15 cellular contexts compared by ENCODE assay signal in genomic region chr2:191618789-191619185, GRCh38. TPM values are rescaled to one million over a fixed set of nuclear protein-coding genes. Genes with fewer than 3 reads are reported as not detected.
DNase-seq lines count a peak whose midpoint lies in the region; ATAC-seq and TF ChIP-seq lines count a peak whose summit lies in the region.
"Had no signal": no experiment of that assay in that cellular context is flagged by ENCODE, and none has a peak within 500 bp of the region (broad histone marks: within the 10 kb centered on the region; RNA-seq: fewer than 3 reads in every experiment).

No MANE protein-coding gene starts in this region.

- peaks cover 59% of the 10 kb centered on the region for H3K4me1 Mint-ChIP-seq in activated naive CD4-positive, alpha-beta T cell treated with anti-CD3 and anti-CD28 coated beads, Interleukin-2, amount 10 ng/mL, durations not matched to agents 7 days and 5 days
- peaks cover 32% of the 10 kb centered on the region for H3K4me1 Mint-ChIP-seq in T-helper 17 cell
- no peaks in the 10 kb centered on the region for H3K4me1 Mint-ChIP-seq in type B pancreatic cell (ENCODE audit: unreplicated experiment)

- TF ChIP-seq CTCF in fibroblast of the aortic adventitia (IDR thresholded peaks at IDR 0.05; ENCODE audit: insufficient read depth, low read length) (no peak), type B pancreatic cell (conservative IDR thresholded peaks at IDR 0.05) (no peak)

- no peak overlapping the region for H3K4me3 ChIP-seq in fibroblast of the aortic adventitia (ENCODE audit: low read depth, low read length)
- H3K4me3 ChIP-seq: Peyer's patch, sigmoid colon had no signal

- no peak overlapping the region for H3K4me3 Mint-ChIP-seq in activated naive CD4-positive, alpha-beta T cell treated with anti-CD3 and anti-CD28 coated beads, Interleukin-2, amount 10 ng/mL, durations not matched to agents 7 days and 5 days
- H3K4me3 Mint-ChIP-seq in T-helper 17 cell: no peak overlapping the region
- no peak overlapping the region for H3K4me3 Mint-ChIP-seq in type B pancreatic cell
- H3K4me3 Mint-ChIP-seq: activated CD8-positive, alpha-beta memory T cell treated with anti-CD3 and anti-CD28 coated beads, Interleukin-2, amount 10 ng/mL, durations not matched to agents 7 days and 5 days; HFFc6 had no signal

- no peaks in the 10 kb centered on the region for H3K27me3 Mint-ChIP-seq in activated naive CD4-positive, alpha-beta T cell treated with anti-CD3 and anti-CD28 coated beads, Interleukin-2, amount 10 ng/mL, durations not matched to agents 7 days and 5 days
- H3K27me3 Mint-ChIP-seq in T-helper 17 cell (no peaks in the 10 kb centered on the region), type B pancreatic cell (no peaks in the 10 kb centered on the region)
- H3K27me3 Mint-ChIP-seq: activated CD8-positive, alpha-beta memory T cell treated with anti-CD3 and anti-CD28 coated beads, Interleukin-2, amount 10 ng/mL, durations not matched to agents 7 days and 5 days had no signal

- H3K27ac Mint-ChIP-seq in activated naive CD4-positive, alpha-beta T cell treated with anti-CD3 and anti-CD28 coated beads, Interleukin-2, amount 10 ng/mL, durations not matched to agents 7 days and 5 days: peak overlapping the region; percentile 86
- H3K27ac Mint-ChIP-seq in T-helper 17 cell (peak overlapping the region; percentile 96), type B pancreatic cell (peak overlapping the region; percentile 76)

- TF ChIP-seq POLR2A in GM18505 (IDR thresholded peaks at IDR 0.05; ENCODE audit: borderline replicate concordance, extremely low read depth, insufficient read depth, insufficient read length): no peak

- no peak for DNase-seq in activated naive CD4-positive, alpha-beta T cell treated with anti-CD3 and anti-CD28 coated beads, Interleukin-2, amount 10 ng/mL, durations not matched to agents 7 days and 5 days
- no peak for DNase-seq in activated naive CD4-positive, alpha-beta T cell (lab: John Stamatoyannopoulos, UW)
- DNase-seq in T-helper 17 cell: no peak
- peak; percentile 47 for DNase-seq in fibroblast of the aortic adventitia (ENCODE audit: low read depth)
- DNase-seq in type B pancreatic cell (ENCODE audit: extremely low spot score, unreplicated experiment): no peak
- no peak for DNase-seq in stimulated activated CD4-positive, alpha-beta T cell treated with anti-CD3 and anti-CD28 coated beads, Interleukin-4, amount 100 ng/mL, for 24 hours
- no peak for DNase-seq in NCI-H345 (lab: John Stamatoyannopoulos, UW)
- DNase-seq: activated CD8-positive, alpha-beta memory T cell treated with anti-CD3 and anti-CD28 coated beads, Interleukin-2, amount 10 ng/mL, durations not matched to agents 7 days and 5 days; cortex of kidney; glutamatergic neuron; HFFc6; Peyer's patch; sigmoid colon; stimulated activated naive CD4-positive, alpha-beta T cell treated with Interleukin-2 at 50 U/mL for 16 hours had no signal

- ATAC-seq in T-helper 17 cell (no peak), GM18505 (IDR thresholded peaks at IDR 0.05; ENCODE audit: unreplicated experiment) (no peak)

- peaks cover 2% of the 10 kb centered on the region for H3K9me3 Mint-ChIP-seq in activated naive CD4-positive, alpha-beta T cell treated with anti-CD3 and anti-CD28 coated beads, Interleukin-2, amount 10 ng/mL, durations not matched to agents 7 days and 5 days
- H3K9me3 Mint-ChIP-seq in type B pancreatic cell: peaks cover 5% of the 10 kb centered on the region
- H3K9me3 Mint-ChIP-seq: HFFc6 had no signal

- CTCF ChIA-PET in activated naive CD4-positive, alpha-beta T cell treated with anti-CD3 and anti-CD28 coated beads, Interleukin-2, amount 10 ng/mL, durations not matched to agents 7 days and 5 days (lab: Charles Lee): interaction anchor here (0.7 to 1.8 kb wide), 4 partner anchors 36 to 1177 kb away, joined by 3 to 4 read pairs (median 3); no protein-coding TSS in a partner anchor

- H3K9me3 ChIP-seq in T-helper 17 cell (ENCODE audit: control insufficient read depth, low read length, poor library complexity, severe bottlenecking): no peaks in the 10 kb centered on the region
- H3K9me3 ChIP-seq: Peyer's patch, sigmoid colon had no signal

- H3K36me3 Mint-ChIP-seq in activated naive CD4-positive, alpha-beta T cell treated with anti-CD3 and anti-CD28 coated beads, Interleukin-2, amount 10 ng/mL, durations not matched to agents 7 days and 5 days: peaks cover 16% of the 10 kb centered on the region
- no peaks in the 10 kb centered on the region for H3K36me3 Mint-ChIP-seq in T-helper 17 cell (ENCODE audit: low read depth)
- H3K36me3 Mint-ChIP-seq in type B pancreatic cell: no peaks in the 10 kb centered on the region
- H3K36me3 Mint-ChIP-seq: activated CD8-positive, alpha-beta memory T cell treated with anti-CD3 and anti-CD28 coated beads, Interleukin-2, amount 10 ng/mL, durations not matched to agents 7 days and 5 days had no signal

RNA-seq across cellular contexts. Expression of gene NABP1, which starts 59.1 kb away (rescaled TPM):
- total RNA-seq in T-helper 17 cell (10 to 100 TPM; 61.9 to 71.6 TPM), fibroblast of the aortic adventitia (ENCODE audit: low replicate concordance) (74.7 and 136 TPM in 2 replicates), type B pancreatic cell (ENCODE audit: low replicate concordance) (15.3 and 22.5 TPM in 2 replicates)
